Comparison of ENCODE assay signal across 7 cellular contexts in the genomic region with DNA sequence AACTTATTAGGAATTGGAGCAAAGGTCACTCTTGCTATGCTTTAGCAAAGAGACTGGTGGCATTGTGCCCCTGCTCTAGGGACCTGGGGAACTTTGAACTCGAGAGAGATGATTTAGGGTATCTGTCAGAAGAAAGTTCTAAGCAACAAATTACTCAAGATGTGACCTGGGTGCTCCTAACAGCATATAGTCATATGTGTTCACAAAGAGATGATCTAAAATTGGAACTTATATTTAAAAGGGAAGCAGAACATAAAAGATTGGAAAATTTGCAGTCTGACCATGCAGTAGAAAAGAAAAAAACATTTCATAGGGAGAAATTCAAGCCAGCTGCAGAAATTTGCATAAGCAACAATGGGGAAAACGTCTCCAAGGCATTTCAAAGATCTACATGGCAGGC.
"Had no signal": no experiment of that assay in that cellular context is flagged by ENCODE, and none has a peak within 500 bp of the region (broad histone marks: within the 10 kb centered on the region; RNA-seq: fewer than 3 reads in every experiment).

No MANE protein-coding gene starts in this region.

- FAIRE-seq: K562 had no signal

- DNase-seq: IMR-90, KBM-7, KG1 had no signal

- H3K27me3 Mint-ChIP-seq: IgD-negative memory B cell had no signal

- H3K4me3 Mint-ChIP-seq: IgD-negative memory B cell had no signal

- H3K4me3 ChIP-seq: K562 had no signal

- ATAC-seq: K562 had no signal

- H3K4me2 ChIP-seq: KMS-11 had no signal

- H3K27ac Mint-ChIP-seq: IgD-negative memory B cell had no signal

- H3K27ac ChIP-seq: HL-60, KMS-11 had no signal

- H3K9ac ChIP-seq: KMS-11 had no signal

- H3K4me1 Mint-ChIP-seq: IgD-negative memory B cell had no signal

- H3K36me3 Mint-ChIP-seq: IgD-negative memory B cell had no signal
